13 cellular contexts compared by ENCODE assay signal in genomic region chr4:132614682-132615081, GRCh38.
DNase-seq lines count a peak whose midpoint lies in the region; TF ChIP-seq lines count a peak whose summit lies in the region.
"Had no signal": no experiment of that assay in that cellular context is flagged by ENCODE, and none has a peak within 500 bp of the region (broad histone marks: within the 10 kb centered on the region; RNA-seq: fewer than 3 reads in every experiment).

No MANE protein-coding gene starts in this region.

- no peak for TF ChIP-seq EP300 in neural cell (conservative IDR thresholded peaks at IDR 0.05; ENCODE audit: poor library complexity, severe bottlenecking)

- H3F3A ChIP-seq in MM.1S (ENCODE audit: insufficient read depth, low read length) (no peaks in the 10 kb centered on the region), neural cell (ENCODE audit: insufficient read depth, low read length, poor library complexity, severe bottlenecking) (no peaks in the 10 kb centered on the region)

- H3K9me3 ChIP-seq in MM.1S (replicated peaks; ENCODE audit: insufficient read depth, low read length) (no peaks in the 10 kb centered on the region), mammary epithelial cell (replicated peaks; ENCODE audit: insufficient read depth, low read length) (no peaks in the 10 kb centered on the region), neural cell (ENCODE audit: low read length) (no peaks in the 10 kb centered on the region)

- H3K9ac ChIP-seq in MM.1S (ENCODE audit: low read length) (no peak overlapping the region), mammary epithelial cell (ENCODE audit: insufficient read depth, low read length) (no peak overlapping the region), neural cell (ENCODE audit: low read length) (no peak overlapping the region)

- no peaks in the 10 kb centered on the region for H3K4me1 ChIP-seq in MM.1S (ENCODE audit: low read length)
- H3K4me1 ChIP-seq in mammary epithelial cell (ENCODE audit: insufficient read depth, low read length): no peaks in the 10 kb centered on the region

- no peaks in the 10 kb centered on the region for H4K20me1 ChIP-seq in MM.1S (ENCODE audit: insufficient read depth, low read length)
- H4K20me1 ChIP-seq in mammary epithelial cell (ENCODE audit: insufficient read depth, low read length): no peaks in the 10 kb centered on the region
- H4K20me1 ChIP-seq in neural cell (ENCODE audit: insufficient read depth): no peaks in the 10 kb centered on the region

- dilution Hi-C loops in mammary epithelial cell (cut with HindIII; ENCODE audit: low sequenced_read_pairs): no loop called here

- TF ChIP-seq CTCF in MM.1S (IDR thresholded peaks at IDR 0.05; ENCODE audit: low read length): peak; percentile 41
- peak; percentile 40 to 46 for TF ChIP-seq CTCF in mammary epithelial cell (conservative IDR thresholded peaks at IDR 0.05 in 1 of 2, IDR thresholded peaks at IDR 0.05 in 1 of 2; ENCODE audit: extremely low read depth in 1 of 2, insufficient read depth in 1 of 2, low read depth in 1 of 2, low read length in 2 of 2)
- TF ChIP-seq CTCF in neural cell (IDR thresholded peaks at IDR 0.05; ENCODE audit: poor library complexity, severe bottlenecking): peak; percentile 60

- H3K27ac ChIP-seq in MM.1S (ENCODE audit: low read length) (no peak overlapping the region), mammary epithelial cell (ENCODE audit: insufficient read depth, low read depth, low read length) (no peak overlapping the region), neural cell (ENCODE audit: low read length) (no peak overlapping the region)

- in situ Hi-C loops in mammary epithelial cell (cut with MboI; ENCODE audit: low sequenced_read_pairs in 2 of 2): no loop called here

- H3K9me2 ChIP-seq in MM.1S (replicated peaks; ENCODE audit: insufficient read depth, low read length) (no peaks in the 10 kb centered on the region), neural cell (ENCODE audit: insufficient read depth, low read length) (no peaks in the 10 kb centered on the region)

- peak; percentile 66 for TF ChIP-seq RAD21 in neural cell (conservative IDR thresholded peaks at IDR 0.05)

- no peak overlapping the region for H3K4me2 ChIP-seq in MM.1S (ENCODE audit: low read depth, low read length)
- no peak overlapping the region for H3K4me2 ChIP-seq in mammary epithelial cell (ENCODE audit: insufficient read depth, low read depth, low read length)
- H3K4me2 ChIP-seq in neural cell (ENCODE audit: low read length): no peak overlapping the region

- H3K36me3 ChIP-seq in MM.1S (replicated peaks; ENCODE audit: insufficient read depth, low read length) (no peaks in the 10 kb centered on the region), mammary epithelial cell (ENCODE audit: insufficient read depth, low read length) (no peaks in the 10 kb centered on the region), neural cell (ENCODE audit: insufficient read depth, low read length) (no peaks in the 10 kb centered on the region)

- H2AFZ ChIP-seq in MM.1S (ENCODE audit: low read length): no peak overlapping the region
- H2AFZ ChIP-seq in mammary epithelial cell (ENCODE audit: low read depth, low read length): no peak overlapping the region
- no peak overlapping the region for H2AFZ ChIP-seq in neural cell (ENCODE audit: low read depth, low read length)

- H3K4me3 ChIP-seq in MM.1S (ENCODE audit: low read length) (no peak overlapping the region), mammary epithelial cell (replicated peaks in 1 of 3; ENCODE audit: insufficient read depth in 1 of 3, low read depth in 2 of 3, low read length in 3 of 3) (no peak overlapping the region), neural cell (ENCODE audit: low read length) (no peak overlapping the region)

- peak; percentile 1 for DNase-seq in DMS 273 (lab: John Stamatoyannopoulos, UW; ENCODE audit: unreplicated experiment)
- DNase-seq in DMS 273 treated with DMSO at 0.1 percent for 48 hours (lab: John Stamatoyannopoulos, UW): no peak
- no peak for DNase-seq in MM.1S
- no peak for DNase-seq in mammary epithelial cell
- no peak for DNase-seq in amniotic stem cell (lab: John Stamatoyannopoulos, UW)
- DNase-seq in NCI-H187 treated with DMSO at 0.1 percent for 48 hours (lab: John Stamatoyannopoulos, UW): no peak
- DNase-seq in mucosa of gallbladder (ENCODE audit: low spot score): no peak
- DNase-seq: 8988T; activated CD4-positive, alpha-beta T cell treated with anti-CD3 and anti-CD28 coated beads for 4 hours; GF-D8; NCI-H2081 treated with DMSO at 0.1 percent for 48 hours; Right ventricle myocardium superior had no signal

- intact Hi-C loops in mammary epithelial cell (cut with micrococcal nuclease): loop anchor here (5.0 kb wide), 1 partner anchor 1522 kb away; no protein-coding TSS in a partner anchor

- no TSS peak for BruUV-seq in mammary epithelial cell (replicated peaks; lab: Mats Ljungman, UMichigan)

- CTCF ChIA-PET in mammary epithelial cell (lab: Charles Lee; ENCODE audit: low non-redundant PET): no interaction called here

- H3K79me2 ChIP-seq in MM.1S (ENCODE audit: low read length) (no peaks in the 10 kb centered on the region), mammary epithelial cell (ENCODE audit: insufficient read depth, low read length) (no peaks in the 10 kb centered on the region), neural cell (replicated peaks; ENCODE audit: insufficient read depth, low read length) (peaks cover 2% of the 10 kb centered on the region)

- H3K27me3 ChIP-seq in MM.1S (replicated peaks; ENCODE audit: insufficient read depth, low read length) (no peaks in the 10 kb centered on the region), mammary epithelial cell (ENCODE audit: insufficient read depth, low read length) (no peaks in the 10 kb centered on the region), neural cell (ENCODE audit: insufficient read depth, low read depth, low read length) (no peaks in the 10 kb centered on the region)

TF ChIP-seq in neural cell, 6 proteins besides CTCF, POLR2A, EP300 and RAD21:
- TF ChIP-seq REST (IDR thresholded peaks at IDR 0.05; ENCODE audit: borderline replicate concordance) (no peak), SMC3 (conservative IDR thresholded peaks at IDR 0.05; ENCODE audit: poor library complexity) (peak; percentile 76)
